In genomic region chr20:62227977-62228958, GRCh38 we compare ENCODE assay signal across 2 cellular contexts.
TF ChIP-seq lines count a peak whose summit lies in the region.

No MANE protein-coding gene starts in this region.

TF ChIP-seq in IMR-90, 13 proteins besides CTCF, POLR2A, EP300 and RAD21:
- TF ChIP-seq NFE2L2 (IDR thresholded peaks at IDR 0.05; ENCODE audit: low read depth, low read length) (no peak), FOS (IDR thresholded peaks at IDR 0.05; ENCODE audit: low read depth, low read length) (no peak), USF2 (IDR thresholded peaks at IDR 0.05; ENCODE audit: low read depth, low read length) (no peak), RFX5 (IDR thresholded peaks at IDR 0.05; ENCODE audit: low read depth, low read length) (no peak), MXI1 (IDR thresholded peaks at IDR 0.05; ENCODE audit: borderline replicate concordance, low read depth, low read length) (no peak), SMC3 (IDR thresholded peaks at IDR 0.05; ENCODE audit: low read depth, low read length) (no peak), MAFK (IDR thresholded peaks at IDR 0.05; ENCODE audit: low read depth, low read length) (no peak), CHD1 (IDR thresholded peaks at IDR 0.05; ENCODE audit: low read depth, low read length) (no peak), BHLHE40 (IDR thresholded peaks at IDR 0.05; ENCODE audit: low read depth, low read length) (no peak)
TF ChIP-seq in IMR-90: peak in this region for 0.

TF ChIP-seq in GM12878, 131 proteins besides CTCF, POLR2A, EP300 and RAD21:
- TF ChIP-seq CEBPB (IDR thresholded peaks at IDR 0.05; ENCODE audit: borderline replicate concordance in 1 of 2, low read depth in 2 of 2, low read length in 2 of 2) (no peak), POLR2AphosphoS5 (IDR thresholded peaks at IDR 0.05; ENCODE audit: low read length) (no peak), CBFB (IDR thresholded peaks at IDR 0.05; ENCODE audit: low read depth) (no peak), ZNF207 (IDR thresholded peaks at IDR 0.05; ENCODE audit: borderline replicate concordance) (no peak), PRDM15 (CRISPR knock-in tag; IDR thresholded peaks at IDR 0.05) (no peak), NFYA (IDR thresholded peaks at IDR 0.05; ENCODE audit: borderline replicate concordance, low read depth, low read length) (no peak), RUNX3 (IDR thresholded peaks at IDR 0.05; ENCODE audit: low read length) (no peak), WRNIP1 (IDR thresholded peaks at IDR 0.05; ENCODE audit: borderline replicate concordance, low read depth, low read length) (no peak)
